In the genomic region with DNA sequence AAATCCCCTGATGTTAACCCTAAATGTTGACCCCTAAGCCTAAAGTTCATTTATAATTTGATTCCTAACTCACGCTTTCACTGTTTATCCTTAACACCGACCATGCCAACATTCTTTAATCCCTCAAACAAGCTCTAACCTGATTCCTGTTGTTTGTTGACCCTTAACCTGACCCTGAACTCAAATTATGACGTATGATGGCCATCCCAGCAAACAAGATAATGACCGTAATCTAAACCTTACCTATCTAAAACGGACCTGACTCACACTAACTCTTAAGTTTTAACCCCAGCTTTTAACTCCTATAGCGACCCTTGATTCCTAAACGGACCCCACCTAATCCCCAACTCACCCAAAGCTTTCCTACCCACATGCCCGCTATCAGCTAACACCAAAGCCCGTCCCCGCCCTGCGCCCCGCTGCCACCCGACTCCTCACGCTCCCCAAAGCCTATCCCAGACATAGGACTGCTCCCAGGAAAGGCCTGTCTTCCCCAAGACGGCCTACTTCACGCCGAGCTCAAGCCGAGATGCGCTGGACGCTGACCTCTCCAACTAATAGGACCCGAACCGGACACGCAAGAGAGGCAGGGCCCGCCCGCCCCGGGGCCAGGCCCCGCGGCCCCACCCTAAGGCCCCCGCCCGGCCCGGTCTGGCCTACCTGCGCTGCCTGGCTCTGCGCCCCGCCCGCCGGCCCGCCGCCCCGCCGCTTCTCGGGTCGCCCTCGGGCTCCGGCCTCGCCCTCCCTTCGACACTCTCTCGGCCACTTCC, we compare ENCODE assay signal across 8 cellular contexts. TPM values are rescaled to one million over a fixed set of nuclear protein-coding genes. Genes with fewer than 3 reads are reported as not detected.
DNase-seq lines count a peak whose midpoint lies in the region; ATAC-seq and TF ChIP-seq lines count a peak whose summit lies in the region.

No MANE protein-coding gene starts in this region.

- peaks cover 44% of the 10 kb centered on the region for H3K79me2 ChIP-seq in GM23338 (replicated peaks; ENCODE audit: insufficient read depth)

- peaks cover 8% of the 10 kb centered on the region for H3K27me3 Mint-ChIP-seq in GM23338 (ENCODE audit: insufficient read depth, low read depth, poor library complexity)
- H3K27me3 Mint-ChIP-seq in activated CD8-positive, alpha-beta T cell treated with anti-CD3 and anti-CD28 coated beads, Interleukin-2, amount 10 ng/mL, durations not matched to agents 7 days and 5 days (ENCODE audit: low read depth): no peaks in the 10 kb centered on the region

- H3K27ac ChIP-seq in GM23338 (ENCODE audit: low read depth) (peak overlapping the region; percentile 95), iPS-20b (ENCODE audit: low read length) (no peak overlapping the region), testis (peak overlapping the region; percentile 71 to 97)

- POLR2A ChIA-PET in activated CD8-positive, alpha-beta T cell treated with anti-CD3 and anti-CD28 coated beads, Interleukin-2, amount 10 ng/mL, durations not matched to agents 7 days and 5 days (lab: Charles Lee): interaction anchor here (0.6 to 4.7 kb wide), 17 partner anchors 11 to 616 kb away, joined by 3 to 37 read pairs (median 4); a partner anchor contains a TSS

- peaks cover 38% of the 10 kb centered on the region for H3K4me1 ChIP-seq in GM23338 (ENCODE audit: insufficient read depth)
- peaks cover 44% of the 10 kb centered on the region for H3K4me1 ChIP-seq in iPS-20b (ENCODE audit: insufficient read depth, low read length)
- H3K4me1 ChIP-seq in testis: peaks cover 58% of the 10 kb centered on the region

- TF ChIP-seq POLR2A in testis (IDR thresholded peaks at IDR 0.05): no peak

- H3K9me3 ChIP-seq in iPS-20b (ENCODE audit: insufficient read depth, low read depth, low read length) (no peaks in the 10 kb centered on the region), testis (no peaks in the 10 kb centered on the region)

- H3K36me3 ChIP-seq in GM23338 (ENCODE audit: insufficient read depth) (peaks cover 14% of the 10 kb centered on the region), iPS-20b (ENCODE audit: insufficient read depth, low read depth, low read length) (peaks cover 26% of the 10 kb centered on the region), testis (ENCODE audit: low read depth, missing control alignments) (no peaks in the 10 kb centered on the region)

- H3K27ac Mint-ChIP-seq in GM23338: peak overlapping the region; percentile 83
- peak overlapping the region; percentile 89 for H3K27ac Mint-ChIP-seq in activated CD8-positive, alpha-beta T cell treated with anti-CD3 and anti-CD28 coated beads, Interleukin-2, amount 10 ng/mL, durations not matched to agents 7 days and 5 days

- no peak for DNase-seq in AG09309 (ENCODE audit: low read depth)
- peak; percentile 58 for DNase-seq in GM23338 (ENCODE audit: low spot score)
- peak; percentile 52 for DNase-seq in activated CD8-positive, alpha-beta T cell treated with anti-CD3 and anti-CD28 coated beads, Interleukin-2, amount 10 ng/mL, durations not matched to agents 7 days and 5 days
- DNase-seq in testis: no peak
- no peak for DNase-seq in AG20443 (ENCODE audit: low spot score)

- CTCF ChIA-PET in activated CD8-positive, alpha-beta T cell treated with anti-CD3 and anti-CD28 coated beads, Interleukin-2, amount 10 ng/mL, durations not matched to agents 7 days and 5 days (lab: Charles Lee): interaction anchor here (0.7 to 23.9 kb wide), 23 partner anchors 8 to 178 kb away, joined by 3 to 209 read pairs (median 6); a partner anchor contains a TSS

- H3F3A ChIP-seq in GM23338 (replicated peaks; ENCODE audit: low read depth): peaks cover 11% of the 10 kb centered on the region

- H3K4me3 ChIP-seq in AG09309 (ENCODE audit: control insufficient read depth, low read depth, low read length): peak overlapping the region; percentile 88
- peak overlapping the region; percentile 91 for H3K4me3 ChIP-seq in GM23338
- peak overlapping the region; percentile 89 for H3K4me3 ChIP-seq in iPS-20b (ENCODE audit: low read length)
- peak overlapping the region; percentile 70 to 95 for H3K4me3 ChIP-seq in testis

- no peak overlapping the region for H2AFZ ChIP-seq in GM23338

- H3K36me3 Mint-ChIP-seq in GM23338 (ENCODE audit: low read depth): peaks cover 21% of the 10 kb centered on the region
- peaks cover 27% of the 10 kb centered on the region for H3K36me3 Mint-ChIP-seq in activated CD8-positive, alpha-beta T cell treated with anti-CD3 and anti-CD28 coated beads, Interleukin-2, amount 10 ng/mL, durations not matched to agents 7 days and 5 days (ENCODE audit: low read depth)

- 2 to 3% methylated on average over 14 to 37 of the region's 47 CpGs for WGBS in testis, 2 donors

- peak overlapping the region; percentile 81 for H3K9ac ChIP-seq in iPS-20b (ENCODE audit: low read depth, low read length)

- H3K27me3 ChIP-seq in GM23338 (ENCODE audit: insufficient read depth) (no peaks in the 10 kb centered on the region), iPS-20b (ENCODE audit: insufficient read depth, low read length) (no peaks in the 10 kb centered on the region), testis (no peaks in the 10 kb centered on the region)

- peak overlapping the region; percentile 90 for H3K4me2 ChIP-seq in GM23338

- intact Hi-C loops in testis (cut with DNase I; ENCODE audit: low total_unique reads): loop anchor here (10.0 kb wide), 1 partner anchor 83 kb away; a partner anchor contains a TSS

- TF ChIP-seq CTCF in AG09309 (IDR thresholded peaks at IDR 0.05; ENCODE audit: control insufficient read depth, insufficient read depth, low read depth, low read length, missing control alignments): no peak
- no peak for TF ChIP-seq CTCF in GM23338 (conservative IDR thresholded peaks at IDR 0.05; ENCODE audit: low read depth in 2 of 2)
- TF ChIP-seq CTCF in testis (IDR thresholded peaks at IDR 0.05): no peak

- H3K4me3 Mint-ChIP-seq in GM23338: no peak overlapping the region; the same call in none of the 3 replicates
- H3K4me3 Mint-ChIP-seq in activated CD8-positive, alpha-beta T cell treated with anti-CD3 and anti-CD28 coated beads, Interleukin-2, amount 10 ng/mL, durations not matched to agents 7 days and 5 days: no peak overlapping the region

- no peaks in the 10 kb centered on the region; the same call in 2 of the 3 replicates for H3K9me3 Mint-ChIP-seq in GM23338
- H3K9me3 Mint-ChIP-seq in activated CD8-positive, alpha-beta T cell treated with anti-CD3 and anti-CD28 coated beads, Interleukin-2, amount 10 ng/mL, durations not matched to agents 7 days and 5 days (ENCODE audit: insufficient read depth): no peaks in the 10 kb centered on the region

- ATAC-seq in GM23338 (peak; percentile 0; the same call in 2 of the 3 replicates), GM21786 (IDR thresholded peaks at IDR 0.05; ENCODE audit: unreplicated experiment) (no peak), HG02852 (IDR thresholded peaks at IDR 0.05; ENCODE audit: unreplicated experiment) (no peak)
- ATAC-seq in activated CD8-positive, alpha-beta T cell treated with anti-CD3 and anti-CD28 coated beads, Interleukin-2, amount 10 ng/mL, durations not matched to agents 7 days and 5 days: peak; percentile 1

- no peaks in the 10 kb centered on the region for H3K9me2 ChIP-seq in GM23338 (ENCODE audit: insufficient read depth)

- peaks cover 17% of the 10 kb centered on the region for H4K20me1 ChIP-seq in GM23338 (replicated peaks; ENCODE audit: insufficient read depth)

- peaks cover 13% of the 10 kb centered on the region for H3K4me1 Mint-ChIP-seq in GM23338
- peaks cover 23% of the 10 kb centered on the region for H3K4me1 Mint-ChIP-seq in activated CD8-positive, alpha-beta T cell treated with anti-CD3 and anti-CD28 coated beads, Interleukin-2, amount 10 ng/mL, durations not matched to agents 7 days and 5 days (ENCODE audit: low read depth)

TF ChIP-seq in GM23338, 12 proteins besides CTCF, POLR2A, EP300 and RAD21:
- TF ChIP-seq CREB1 (CRISPR knock-in tag; IDR thresholded peaks at IDR 0.05; ENCODE audit: low read depth) (peak; percentile 54), STAT1 (IDR thresholded peaks at IDR 0.05; ENCODE audit: unreplicated experiment) (no peak)

RNA-seq across cellular contexts. Expression of a gene that starts 0.4 kb away (rescaled TPM):
- total RNA-seq in GM23338 (2014; rRNA removed; shearing (Covaris generic)): 116 and 120 TPM in 2 replicates
- polyA plus RNA-seq in GM23338 (2016; fragmentation: Nextera tagmentation; extraction: Ambion mirVana) (21.5 and 26.0 TPM in 2 replicates), testis (ENCODE audit: insufficient read depth, low read depth, low replicate concordance) (171 TPM)
- total RNA-seq in activated CD8-positive, alpha-beta T cell treated with anti-CD3 and anti-CD28 coated beads, Interleukin-2, amount 10 ng/mL, durations not matched to agents 7 days and 5 days: 100 to 1,000 TPM; 448 to 450 TPM
- total RNA-seq in testis: 100 to 1,000 TPM; 134 to 201 TPM

RNA-seq across cellular contexts. Expression of a gene that starts 0.9 kb away (rescaled TPM):
- total RNA-seq in GM23338 (2014; rRNA removed; shearing (Covaris generic)): 24.9 and 32.4 TPM in 2 replicates
- 19.2 and 20.3 TPM in 2 replicates for polyA plus RNA-seq in GM23338 (2016; fragmentation: Nextera tagmentation; extraction: Ambion mirVana)
- total RNA-seq in activated CD8-positive, alpha-beta T cell treated with anti-CD3 and anti-CD28 coated beads, Interleukin-2, amount 10 ng/mL, durations not matched to agents 7 days and 5 days: 10 to 100 TPM; 21.6 to 21.7 TPM
- total RNA-seq in testis: 10 to 100 TPM; 51.2 to 63.1 TPM
- polyA plus RNA-seq in testis (ENCODE audit: insufficient read depth, low read depth, low replicate concordance): 85.0 TPM

RNA-seq across cellular contexts. Expression of a gene that starts 17.4 kb away (rescaled TPM):
- total RNA-seq in GM23338 (2014; rRNA removed; shearing (Covaris generic)): 80.1 and 80.2 TPM in 2 replicates
- polyA plus RNA-seq in GM23338 (2016; fragmentation: Nextera tagmentation; extraction: Ambion mirVana) (32.1 and 32.8 TPM in 2 replicates), testis (ENCODE audit: insufficient read depth, low read depth, low replicate concordance) (51.3 TPM)
- total RNA-seq in activated CD8-positive, alpha-beta T cell treated with anti-CD3 and anti-CD28 coated beads, Interleukin-2, amount 10 ng/mL, durations not matched to agents 7 days and 5 days: 10 to 100 TPM; 52.6 to 56.4 TPM
- 10 to 100 TPM; 66.5 to 77.1 TPM for total RNA-seq in testis

RNA-seq across cellular contexts. Expression of a gene that starts 17.5 kb away (rescaled TPM):
- total RNA-seq in GM23338 (2014; rRNA removed; shearing (Covaris generic)): 12.9 and 16.0 TPM in 2 replicates
- polyA plus RNA-seq in GM23338 (2016; fragmentation: Nextera tagmentation; extraction: Ambion mirVana) (2.7 and 2.8 TPM in 2 replicates), testis (ENCODE audit: insufficient read depth, low read depth, low replicate concordance) (23.9 TPM)
- 10 to 100 TPM; 22.1 to 22.9 TPM for total RNA-seq in activated CD8-positive, alpha-beta T cell treated with anti-CD3 and anti-CD28 coated beads, Interleukin-2, amount 10 ng/mL, durations not matched to agents 7 days and 5 days
- 10 to 100 TPM; 21.1 to 21.4 TPM for total RNA-seq in testis

RNA-seq across cellular contexts. Expression of a gene that starts 22.5 kb away (rescaled TPM):
- not detected in 2 replicates for total RNA-seq in GM23338 (2014; rRNA removed; shearing (Covaris generic))
- polyA plus RNA-seq in GM23338 (2016; fragmentation: Nextera tagmentation; extraction: Ambion mirVana): 0.57 and 0.81 TPM in 2 replicates
- under 1 TPM; 0.61 to 0.89 TPM for total RNA-seq in activated CD8-positive, alpha-beta T cell treated with anti-CD3 and anti-CD28 coated beads, Interleukin-2, amount 10 ng/mL, durations not matched to agents 7 days and 5 days
- 1 to 10 TPM in 1 of 2 donors, not detected in 1; 1.7 TPM for total RNA-seq in testis
- polyA plus RNA-seq in testis (ENCODE audit: insufficient read depth, low read depth, low replicate concordance): 1.9 TPM

Comparison
In these comparisons a context has a peak if more than half of its experiments do, and no peak if none do; other contexts are left out.
1. DNase-seq: peak in GM23338 (single experiment) and activated CD8-positive, alpha-beta T cell treated with anti-CD3 and anti-CD28 coated beads, Interleukin-2, amount 10 ng/mL, durations not matched to agents 7 days and 5 days (single experiment); none in AG09309 (single experiment), testis (single experiment) and AG20443 (single experiment).
2. ATAC-seq: peak in GM23338 (single experiment) and activated CD8-positive, alpha-beta T cell treated with anti-CD3 and anti-CD28 coated beads, Interleukin-2, amount 10 ng/mL, durations not matched to agents 7 days and 5 days (single experiment); none in GM21786 (single experiment) and HG02852 (single experiment).
3. Peak in every context shown above with its lines, with median percentiles within 50 percentile points of each other: H3K4me3 ChIP-seq.